ENCODE assay signal across 10 cellular contexts in the genomic region with DNA sequence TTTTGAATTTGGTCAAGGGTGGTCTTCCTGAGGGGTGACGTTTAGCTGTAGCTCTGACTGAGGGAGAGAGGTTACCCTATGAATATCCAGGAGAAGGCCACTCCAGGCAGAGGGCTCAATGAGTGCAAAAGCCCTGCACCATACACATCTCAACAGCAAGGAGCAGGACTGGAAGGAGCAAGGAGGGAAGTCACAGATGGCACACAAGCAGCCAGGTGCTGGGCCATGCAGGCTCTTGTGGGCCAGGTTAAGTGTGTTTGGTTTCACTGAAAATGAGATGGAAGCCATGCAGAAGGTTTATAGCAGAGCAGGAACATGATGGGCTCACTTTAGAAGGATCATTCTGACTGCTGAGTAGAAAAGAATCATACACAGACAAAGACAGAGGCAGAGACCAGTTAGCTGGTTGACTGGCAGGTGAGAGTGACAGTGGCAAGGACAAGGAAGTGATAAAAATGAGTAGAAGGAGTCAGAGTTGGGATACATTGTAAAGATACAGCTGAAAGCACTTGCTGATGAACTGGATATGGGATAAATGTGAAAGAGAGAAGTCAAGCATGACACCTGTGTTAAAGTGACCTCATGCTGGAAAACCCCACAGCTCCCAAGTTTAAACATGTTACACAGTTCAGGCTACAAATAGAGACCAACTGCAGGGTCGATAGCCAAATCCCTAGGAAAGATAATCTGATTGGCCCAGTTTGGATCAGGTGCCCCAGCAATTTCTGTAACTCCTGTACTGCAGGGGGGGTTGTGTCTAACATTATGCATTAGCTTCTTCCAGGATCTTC.
DNase-seq lines count a peak whose midpoint lies in the region; ATAC-seq, FAIRE-seq and TF ChIP-seq lines count a peak whose summit lies in the region.
"Had no signal": no experiment of that assay in that cellular context is flagged by ENCODE, and none has a peak within 500 bp of the region (broad histone marks: within the 10 kb centered on the region; RNA-seq: fewer than 3 reads in every experiment).

No MANE protein-coding gene starts in this region.

- H3K9me3 ChIP-seq in pancreas (no peaks in the 10 kb centered on the region), uterus (no peaks in the 10 kb centered on the region)

- peak; percentile 51 for ATAC-seq in GM19043 (IDR thresholded peaks at IDR 0.05; ENCODE audit: low read depth, unreplicated experiment)
- ATAC-seq in HG02840 (IDR thresholded peaks at IDR 0.05; ENCODE audit: low FRiP score, unreplicated experiment), result peak; percentile 82
- ATAC-seq in pancreas, result peak; percentile 48 to 95 (median 81)
- ATAC-seq in activated CD8-positive, alpha-beta T cell treated with anti-CD3 and anti-CD28 coated beads for 36 hours, result no peak

- no peak for TF ChIP-seq POLR2A in uterus (IDR thresholded peaks at IDR 0.05)

- CTCF ChIA-PET in activated CD8-positive, alpha-beta T cell treated with anti-CD3 and anti-CD28 coated beads for 36 hours (lab: Charles Lee), result no interaction called here

- FAIRE-seq in pancreas (lab: Jason Lieb, UNC), result no peak

- H3K4me1 ChIP-seq in pancreas, result peaks cover 0 to 11% (median 0%) of the 10 kb centered on the region in 3 donors
- no peaks in the 10 kb centered on the region for H3K4me1 ChIP-seq in uterus
- H3K4me1 ChIP-seq: left ventricle myocardium inferior had no signal

- H3K4me3 Mint-ChIP-seq in activated CD8-positive, alpha-beta T cell treated with anti-CD3 and anti-CD28 coated beads for 36 hours, result no peak overlapping the region
- H3K4me3 Mint-ChIP-seq: stimulated activated naive CD8-positive, alpha-beta T cell treated with anti-CD3 and anti-CD28 coated beads, Interleukin-15, Interleukin-2, amounts not matched to agents 100 ng/mL and 50 ng/mL, for 24 hours had no signal

- H3K27me3 ChIP-seq in pancreas (no peaks in the 10 kb centered on the region), uterus (no peaks in the 10 kb centered on the region)

- H3K27ac ChIP-seq in pancreas (peak overlapping the region in 2 of 4 donors; percentile 52 to 66), uterus (no peak overlapping the region)
- H3K27ac ChIP-seq: left ventricle myocardium inferior, skin epidermis had no signal

- no peak overlapping the region for H3K27ac Mint-ChIP-seq in activated CD8-positive, alpha-beta T cell treated with anti-CD3 and anti-CD28 coated beads for 36 hours
- H3K27ac Mint-ChIP-seq: stimulated activated naive CD8-positive, alpha-beta T cell treated with anti-CD3 and anti-CD28 coated beads, Interleukin-15, Interleukin-2, amounts not matched to agents 100 ng/mL and 50 ng/mL, for 24 hours had no signal

- H3K27me3 Mint-ChIP-seq in activated CD8-positive, alpha-beta T cell treated with anti-CD3 and anti-CD28 coated beads for 36 hours, result no peaks in the 10 kb centered on the region
- H3K27me3 Mint-ChIP-seq: stimulated activated naive CD8-positive, alpha-beta T cell treated with anti-CD3 and anti-CD28 coated beads, Interleukin-15, Interleukin-2, amounts not matched to agents 100 ng/mL and 50 ng/mL, for 24 hours had no signal

- 40 to 55% methylated on average over 2 of the region's 2 CpGs for WGBS in pancreas, 2 donors

- intact Hi-C loops in pancreas (cut with DNase I) (no loop called here), uterus (cut with DNase I; ENCODE audit: low total_unique reads) (no loop called here)
- intact Hi-C loops in activated CD8-positive, alpha-beta T cell treated with anti-CD3 and anti-CD28 coated beads for 36 hours (cut with micrococcal nuclease), result no loop called here

- peaks cover 1% of the 10 kb centered on the region for H3K9me3 Mint-ChIP-seq in activated CD8-positive, alpha-beta T cell treated with anti-CD3 and anti-CD28 coated beads for 36 hours

- TF ChIP-seq CTCF in pancreas (IDR thresholded peaks at IDR 0.05) (no peak), uterus (IDR thresholded peaks at IDR 0.05) (no peak)
- no peak for TF ChIP-seq CTCF in activated CD8-positive, alpha-beta T cell treated with anti-CD3 and anti-CD28 coated beads for 36 hours (IDR thresholded peaks at IDR 0.05)

- DNase-seq in NCI-H2107 treated with DMSO at 0.1 percent for 48 hours (lab: John Stamatoyannopoulos, UW; ENCODE audit: unreplicated experiment), result peak; percentile 98
- DNase-seq in pancreas, result peak in 1 of 6 donors; percentile 41
- DNase-seq in activated CD8-positive, alpha-beta T cell treated with anti-CD3 and anti-CD28 coated beads for 36 hours, result no peak
- DNase-seq in uterus, result no peak
- no peak for DNase-seq in COLO829 (ENCODE audit: low spot score)
- DNase-seq: left ventricle myocardium inferior had no signal

- H3K4me3 ChIP-seq in pancreas, result no peak overlapping the region
- H3K4me3 ChIP-seq in uterus, result no peak overlapping the region
- H3K4me3 ChIP-seq: left ventricle myocardium inferior, skin epidermis had no signal

- no peaks in the 10 kb centered on the region for H3K36me3 Mint-ChIP-seq in activated CD8-positive, alpha-beta T cell treated with anti-CD3 and anti-CD28 coated beads for 36 hours (ENCODE audit: low read depth)

- POLR2A ChIA-PET in activated CD8-positive, alpha-beta T cell treated with anti-CD3 and anti-CD28 coated beads for 36 hours (lab: Charles Lee), result no interaction called here

- H3K4me1 Mint-ChIP-seq in activated CD8-positive, alpha-beta T cell treated with anti-CD3 and anti-CD28 coated beads for 36 hours (ENCODE audit: low read depth), result no peaks in the 10 kb centered on the region

- no peaks in the 10 kb centered on the region for H3K36me3 ChIP-seq in pancreas
- no peaks in the 10 kb centered on the region for H3K36me3 ChIP-seq in uterus
- H3K36me3 ChIP-seq: left ventricle myocardium inferior had no signal
